In genomic region chr1:56709269-56709880, GRCh38 we compare ENCODE assay signal across 8 cellular contexts.
DNase-seq lines count a peak whose midpoint lies in the region; ATAC-seq and TF ChIP-seq lines count a peak whose summit lies in the region.

No MANE protein-coding gene starts in this region.

- POLR2A ChIA-PET in OCI-LY7 (lab: Charles Lee) = no interaction called here

- no peaks in the 10 kb centered on the region for H3K36me3 ChIP-seq in OCI-LY7 (ENCODE audit: insufficient read depth, low read length)

- H3K4me3 Mint-ChIP-seq in effector memory CD8-positive, alpha-beta T cell = no peak overlapping the region
- H3K4me3 Mint-ChIP-seq in mesothelial cell of epicardium = no peak overlapping the region
- no peak overlapping the region for H3K4me3 Mint-ChIP-seq in activated CD8-positive, alpha-beta memory T cell treated with anti-CD3 and anti-CD28 coated beads, Interleukin-2, amount 10 ng/mL, durations not matched to agents 7 days and 5 days

- H3K9me2 ChIP-seq in OCI-LY7 (ENCODE audit: insufficient read depth, low read length) = no peaks in the 10 kb centered on the region

- H3K27me3 Mint-ChIP-seq in effector memory CD8-positive, alpha-beta T cell = peaks cover 13% of the 10 kb centered on the region in 2 donors
- no peaks in the 10 kb centered on the region for H3K27me3 Mint-ChIP-seq in mesothelial cell of epicardium (ENCODE audit: low read depth)
- peaks cover 15% of the 10 kb centered on the region for H3K27me3 Mint-ChIP-seq in activated CD8-positive, alpha-beta memory T cell treated with anti-CD3 and anti-CD28 coated beads, Interleukin-2, amount 10 ng/mL, durations not matched to agents 7 days and 5 days

- intact Hi-C loops in OCI-LY7 (cut with micrococcal nuclease; ENCODE audit: unreplicated experiment) = loop anchor here (5.0 kb wide), 1 partner anchor 1332 kb away; no protein-coding TSS in a partner anchor

- no peaks in the 10 kb centered on the region for H3K9me3 ChIP-seq in OCI-LY7 (ENCODE audit: low read length)

- no peaks in the 10 kb centered on the region for H3K79me2 ChIP-seq in OCI-LY7 (ENCODE audit: insufficient read depth, low read depth, low read length)

- ATAC-seq in GM18861 (IDR thresholded peaks at IDR 0.05; ENCODE audit: unreplicated experiment) = peak; percentile 75
- peak; percentile 33 for ATAC-seq in effector memory CD8-positive, alpha-beta T cell (replicated peaks)
- ATAC-seq in activated CD8-positive, alpha-beta memory T cell treated with anti-CD3 and anti-CD28 coated beads, Interleukin-2, amount 10 ng/mL, durations not matched to agents 7 days and 5 days = no peak

- no peaks in the 10 kb centered on the region for H3K9me3 Mint-ChIP-seq in effector memory CD8-positive, alpha-beta T cell
- peaks cover 5% of the 10 kb centered on the region for H3K9me3 Mint-ChIP-seq in mesothelial cell of epicardium
- no peaks in the 10 kb centered on the region for H3K9me3 Mint-ChIP-seq in activated CD8-positive, alpha-beta memory T cell treated with anti-CD3 and anti-CD28 coated beads, Interleukin-2, amount 10 ng/mL, durations not matched to agents 7 days and 5 days (ENCODE audit: low read depth)

- CTCF ChIA-PET in OCI-LY7 (lab: Charles Lee; ENCODE audit: unreplicated experiment) = no interaction called here
- CTCF ChIA-PET in activated CD8-positive, alpha-beta memory T cell treated with anti-CD3 and anti-CD28 coated beads, Interleukin-2, amount 10 ng/mL, durations not matched to agents 7 days and 5 days (lab: Charles Lee) = interaction anchor here (2.1 kb wide), 1 partner anchor 9 kb away, joined by 5 read pairs; no protein-coding TSS in a partner anchor

- H2AFZ ChIP-seq in OCI-LY7 (ENCODE audit: low read length) = no peak overlapping the region

- H4K20me1 ChIP-seq in OCI-LY7 (ENCODE audit: insufficient read depth, low read length) = no peaks in the 10 kb centered on the region

- TF ChIP-seq CTCF in OCI-LY7 (conservative IDR thresholded peaks at IDR 0.05; ENCODE audit: low read length) (peak; percentile 84), mesothelial cell of epicardium (IDR thresholded peaks at IDR 0.05; ENCODE audit: unreplicated experiment) (peak; percentile 85)

- no peak overlapping the region for H3K4me3 ChIP-seq in OCI-LY7 (ENCODE audit: low read depth, low read length, poor library complexity, severe bottlenecking)

- no peaks in the 10 kb centered on the region for H3K36me3 Mint-ChIP-seq in effector memory CD8-positive, alpha-beta T cell (ENCODE audit: insufficient read depth)
- peaks cover 27% of the 10 kb centered on the region for H3K36me3 Mint-ChIP-seq in mesothelial cell of epicardium
- no peaks in the 10 kb centered on the region for H3K36me3 Mint-ChIP-seq in activated CD8-positive, alpha-beta memory T cell treated with anti-CD3 and anti-CD28 coated beads, Interleukin-2, amount 10 ng/mL, durations not matched to agents 7 days and 5 days

- H3K27ac ChIP-seq in OCI-LY7 (ENCODE audit: low read depth, low read length, poor library complexity, severe bottlenecking) = no peak overlapping the region

- DNase-seq in AG20443 (ENCODE audit: low spot score) (peak; percentile 51), HuH-7.5 (ENCODE audit: low spot score) (peak; percentile 10), OCI-LY7 (ENCODE audit: low spot score) (peak; percentile 57), mesothelial cell of epicardium (ENCODE audit: low spot score in 2 of 2, unreplicated experiment in 2 of 2) (no peak)
- DNase-seq in effector memory CD8-positive, alpha-beta T cell = peak in 1 of 3 experiments; percentile 0
- DNase-seq in activated T-cell treated with anti-CD3 and anti-CD28 coated beads, Interleukin-2, amount 50 U/mL, for 1 hour = no peak
- DNase-seq in activated CD8-positive, alpha-beta memory T cell treated with anti-CD3 and anti-CD28 coated beads, Interleukin-2, amount 10 ng/mL, durations not matched to agents 7 days and 5 days = no peak

- no peak overlapping the region for H3K4me2 ChIP-seq in OCI-LY7 (ENCODE audit: low read length)

- H3K27ac Mint-ChIP-seq in effector memory CD8-positive, alpha-beta T cell = no peak overlapping the region
- H3K27ac Mint-ChIP-seq in mesothelial cell of epicardium = no peak overlapping the region
- no peak overlapping the region for H3K27ac Mint-ChIP-seq in activated CD8-positive, alpha-beta memory T cell treated with anti-CD3 and anti-CD28 coated beads, Interleukin-2, amount 10 ng/mL, durations not matched to agents 7 days and 5 days

- H3K4me1 Mint-ChIP-seq in effector memory CD8-positive, alpha-beta T cell (ENCODE audit: low read depth in 2 of 2) = no peaks in the 10 kb centered on the region
- H3K4me1 Mint-ChIP-seq in mesothelial cell of epicardium = peaks cover 5% of the 10 kb centered on the region
- no peaks in the 10 kb centered on the region for H3K4me1 Mint-ChIP-seq in activated CD8-positive, alpha-beta memory T cell treated with anti-CD3 and anti-CD28 coated beads, Interleukin-2, amount 10 ng/mL, durations not matched to agents 7 days and 5 days

- no peaks in the 10 kb centered on the region for H3K4me1 ChIP-seq in OCI-LY7 (ENCODE audit: insufficient read depth, low read length, poor library complexity, severe bottlenecking)

- no TSS peak for BruUV-seq in OCI-LY7 (replicated peaks; lab: Mats Ljungman, UMichigan)

Comparison
In these comparisons a context has a peak if more than half of its experiments do, and no peak if none do; other contexts are left out.
1. DNase-seq: peak in AG20443 (single experiment), HuH-7.5 (single experiment) and OCI-LY7 (single experiment); none in mesothelial cell of epicardium (0 of 2), activated T-cell treated with anti-CD3 and anti-CD28 coated beads, Interleukin-2, amount 50 U/mL, for 1 hour (single experiment) and activated CD8-positive, alpha-beta memory T cell treated with anti-CD3 and anti-CD28 coated beads, Interleukin-2, amount 10 ng/mL, durations not matched to agents 7 days and 5 days (single experiment).